26 cellular contexts compared by ENCODE assay signal in the genomic region with DNA sequence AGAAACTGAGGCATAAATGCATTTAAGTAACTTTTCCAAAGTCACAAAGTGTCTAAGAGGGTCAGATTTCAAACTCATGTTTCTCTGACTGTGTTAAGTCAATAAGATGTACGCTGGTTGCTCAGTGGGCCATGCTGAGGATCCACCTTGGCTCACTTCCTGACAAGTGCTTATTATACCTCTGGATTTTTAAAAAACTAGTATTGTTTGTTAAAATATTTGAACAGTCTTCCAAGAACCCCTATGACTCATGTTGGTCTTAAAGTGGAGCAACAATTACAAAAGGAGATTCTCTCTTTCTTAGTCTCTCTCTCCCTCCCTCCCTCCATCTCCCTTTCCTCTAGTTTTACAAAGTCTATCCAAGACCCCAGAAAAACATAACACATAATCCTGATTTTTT.
"Had no signal": no experiment of that assay in that cellular context is flagged by ENCODE, and none has a peak within 500 bp of the region (broad histone marks: within the 10 kb centered on the region; RNA-seq: fewer than 3 reads in every experiment).

No MANE protein-coding gene starts in this region.

- H3K4me1 Mint-ChIP-seq: activated naive CD4-positive, alpha-beta T cell treated with anti-CD3 and anti-CD28 coated beads, Interleukin-2, amount 50 U/mL, for 24 hours; immature natural killer cell; naive thymus-derived CD4-positive, alpha-beta T cell; neural crest cell; stimulated activated naive B cell treated with anti-CD40 and anti-IgM and Interleukin-4, amounts not matched to agents 10 μg/mL and 1 μg/mL and 100 μg/mL, for 72 hours had no signal

- H3K27ac Mint-ChIP-seq: activated naive CD4-positive, alpha-beta T cell treated with anti-CD3 and anti-CD28 coated beads, Interleukin-2, amount 50 U/mL, for 24 hours; immature natural killer cell; naive thymus-derived CD4-positive, alpha-beta T cell; stimulated activated naive B cell treated with anti-CD40 and anti-IgM and Interleukin-4, amounts not matched to agents 10 μg/mL and 1 μg/mL and 100 μg/mL, for 72 hours; T-helper 1 cell treated with Interleukin-12 subunit alpha and Interleukin-12 subunit beta and Interleukin-4 antibody, amounts not matched to agents 30 μg/mL and 1 μg/mL, for 36 hours; type B pancreatic cell; WTC11 had no signal

- H2AFZ ChIP-seq: hepatocyte had no signal

- H3K4me3 ChIP-seq: hepatocyte, lung, smooth muscle cell, testis had no signal

- H3K9me3 Mint-ChIP-seq: neural crest cell; T-helper 1 cell treated with Interleukin-12 subunit alpha and Interleukin-12 subunit beta and Interleukin-4 antibody, amounts not matched to agents 30 μg/mL and 1 μg/mL, for 36 hours had no signal

- H3K9me3 ChIP-seq: testis had no signal

- H3K4me3 Mint-ChIP-seq: activated naive CD4-positive, alpha-beta T cell treated with anti-CD3 and anti-CD28 coated beads, Interleukin-2, amount 50 U/mL, for 24 hours; immature natural killer cell; naive thymus-derived CD4-positive, alpha-beta T cell; neural crest cell; stimulated activated naive B cell treated with anti-CD40 and anti-IgM and Interleukin-4, amounts not matched to agents 10 μg/mL and 1 μg/mL and 100 μg/mL, for 72 hours; T-helper 1 cell treated with Interleukin-12 subunit alpha and Interleukin-12 subunit beta and Interleukin-4 antibody, amounts not matched to agents 30 μg/mL and 1 μg/mL, for 36 hours; type B pancreatic cell; WTC11 had no signal

- H3K27me3 ChIP-seq: hepatocyte, testis had no signal

- DNase-seq: activated gamma-delta T cell treated with Interleukin-2 at 50 U/mL for 16 hours; activated T-cell treated with anti-CD3 and anti-CD28 coated beads, Interleukin-2, amount 50 U/mL, for 1 hour; aorta; dermis blood vessel endothelial cell; effector CD8-positive, alpha-beta T cell; glutamatergic neuron; immature natural killer cell; naive thymus-derived CD4-positive, alpha-beta T cell; occipital lobe; posterior cingulate gyrus; stimulated activated CD4-positive, alpha-beta T cell treated with anti-CD3 and anti-CD28 coated beads, Interleukin-2, amount 100 ng/mL, for 48 hours; stimulated activated CD8-positive, alpha-beta memory T cell treated with anti-CD3 and anti-CD28 coated beads, Interleukin-4, amount 100 ng/mL, for 48 hours; stimulated activated naive B cell treated with anti-CD40 and anti-IgM and Interleukin-4, amounts not matched to agents 10 μg/mL and 1 μg/mL and 100 μg/mL, for 72 hours; T1000; testis had no signal

- FAIRE-seq: frontal cortex had no signal

- H3K4me2 ChIP-seq: hepatocyte, smooth muscle cell had no signal

- H3K27me3 Mint-ChIP-seq: stimulated activated naive B cell treated with anti-CD40 and anti-IgM and Interleukin-4, amounts not matched to agents 10 μg/mL and 1 μg/mL and 100 μg/mL, for 72 hours had no signal

- H3K36me3 Mint-ChIP-seq: activated naive CD4-positive, alpha-beta T cell treated with anti-CD3 and anti-CD28 coated beads, Interleukin-2, amount 50 U/mL, for 24 hours; immature natural killer cell; naive thymus-derived CD4-positive, alpha-beta T cell; stimulated activated naive B cell treated with anti-CD40 and anti-IgM and Interleukin-4, amounts not matched to agents 10 μg/mL and 1 μg/mL and 100 μg/mL, for 72 hours; type B pancreatic cell; WTC11 had no signal

- ATAC-seq: left lobe of liver; naive thymus-derived CD4-positive, alpha-beta T cell; sciatic nerve; stimulated activated naive B cell treated with anti-CD40 and anti-IgM and Interleukin-4, amounts not matched to agents 10 μg/mL and 1 μg/mL and 100 μg/mL, for 72 hours; WTC11 had no signal

- H3K79me2 ChIP-seq: hepatocyte had no signal

- H3K4me1 ChIP-seq: testis had no signal

- H3K27ac ChIP-seq: hepatocyte, testis had no signal
